Comparison of ENCODE assay signal across 20 cellular contexts in genomic region chr14:74567646-74568379, GRCh38. TPM values are rescaled to one million over a fixed set of nuclear protein-coding genes. Genes with fewer than 3 reads are reported as not detected.
DNase-seq lines count a peak whose midpoint lies in the region; ATAC-seq, FAIRE-seq and TF ChIP-seq lines count a peak whose summit lies in the region.
"Had no signal": no experiment of that assay in that cellular context is flagged by ENCODE, and none has a peak within 500 bp of the region (broad histone marks: within the 10 kb centered on the region; RNA-seq: fewer than 3 reads in every experiment).

No MANE protein-coding gene starts in this region.

- dilution Hi-C loops in keratinocyte (cut with MboI; ENCODE audit: extremely low pct_ligation_motif_present, low sequenced_read_pairs), result no loop called here

- no peak for FAIRE-seq in keratinocyte (lab: Jason Lieb, UNC)
- FAIRE-seq: kidney had no signal

- H3K9me1 ChIP-seq in keratinocyte (ENCODE audit: control insufficient read depth, extremely low read depth, insufficient read depth, low read length), result no peaks in the 10 kb centered on the region

- H3K27me3 ChIP-seq in left ventricle myocardium inferior (ENCODE audit: low read depth) (no peaks in the 10 kb centered on the region), keratinocyte (ENCODE audit: control insufficient read depth, extremely low read depth, insufficient read depth, low read length) (no peaks in the 10 kb centered on the region), skeletal muscle tissue (ENCODE audit: control insufficient read depth in 3 of 3, insufficient read depth in 3 of 3, low read length in 3 of 3) (no peaks in the 10 kb centered on the region)

- no peak overlapping the region for H2AFZ ChIP-seq in keratinocyte (ENCODE audit: control insufficient read depth, low read length)

- peak overlapping the region; percentile 82 for H3K4me2 ChIP-seq in keratinocyte (ENCODE audit: control insufficient read depth, extremely low read depth, insufficient read depth, low read depth, low read length)

- peak overlapping the region; percentile 30 for H3K27ac ChIP-seq in left ventricle myocardium inferior (replicated peaks)
- peak overlapping the region; percentile 99 for H3K27ac ChIP-seq in keratinocyte (ENCODE audit: control insufficient read depth, insufficient read depth, low read length)
- H3K27ac ChIP-seq in skeletal muscle tissue (ENCODE audit: low read depth, low read length), result peak overlapping the region; percentile 9

- H4K20me1 ChIP-seq in keratinocyte (ENCODE audit: control insufficient read depth, extremely low read depth, insufficient read depth, low read length), result no peaks in the 10 kb centered on the region

- no peak for DNase-seq in left ventricle myocardium inferior
- DNase-seq in Right ventricle myocardium inferior (ENCODE audit: missing footprints), result no peak
- DNase-seq in keratinocyte (ENCODE audit: low read depth, low spot score), result no peak
- DNase-seq in cortex of kidney (lab: John Stamatoyannopoulos, UW), result no peak
- no peak for DNase-seq in activated CD4-positive, CD25-positive, alpha-beta regulatory T cell treated with anti-CD3 and anti-CD28 coated beads, Interleukin-2, amount 50 U/mL, for 72 hours
- DNase-seq in 8988T, result no peak
- DNase-seq: activated CD8-positive, alpha-beta memory T cell treated with anti-CD3 and anti-CD28 coated beads for 24 hours; CD4-positive, CD25-positive, alpha-beta regulatory T cell; DMS153; H9; hippocampal formation; kidney; midbrain; NCI-H146; NCI-H446 treated with DMSO at 0.1 percent for 48 hours; SHP77 treated with DMSO at 0.1 percent for 48 hours; T-helper 17 cell had no signal

- H3K9me3 ChIP-seq in left ventricle myocardium inferior (replicated peaks), result no peaks in the 10 kb centered on the region
- H3K9me3 ChIP-seq in keratinocyte (ENCODE audit: control insufficient read depth, low read depth, low read length), result no peaks in the 10 kb centered on the region
- H3K9me3 ChIP-seq in skeletal muscle tissue (ENCODE audit: control insufficient read depth in 3 of 3, low read length in 3 of 3), result no peaks in the 10 kb centered on the region

- H3K9ac ChIP-seq in keratinocyte (ENCODE audit: control insufficient read depth, extremely low read depth, insufficient read depth, low read length) (peak overlapping the region; percentile 88), skeletal muscle tissue (ENCODE audit: low read depth in 1 of 3, low read length in 3 of 3) (no peak overlapping the region)

- peaks cover 63% of the 10 kb centered on the region for H3K4me1 ChIP-seq in left ventricle myocardium inferior
- H3K4me1 ChIP-seq in keratinocyte (ENCODE audit: control insufficient read depth, extremely low read depth, insufficient read depth, low read length), result peaks cover 85% of the 10 kb centered on the region
- H3K4me1 ChIP-seq in skeletal muscle tissue (ENCODE audit: control insufficient read depth in 3 of 3, insufficient read depth in 3 of 3, low read length in 3 of 3), result peaks cover 22 to 27% (median 24%) of the 10 kb centered on the region in 3 donors

- H3K36me3 ChIP-seq in left ventricle myocardium inferior, result no peaks in the 10 kb centered on the region
- peaks cover 1 to 17% of the 10 kb centered on the region in 2 experiments for H3K36me3 ChIP-seq in keratinocyte (ENCODE audit: control insufficient read depth in 2 of 2, extremely low read depth in 1 of 2, insufficient read depth in 2 of 2, low read length in 2 of 2)
- H3K36me3 ChIP-seq in skeletal muscle tissue (ENCODE audit: control insufficient read depth in 3 of 3, insufficient read depth in 3 of 3, low read length in 3 of 3), result no peaks in the 10 kb centered on the region

- no peak overlapping the region for H3K4me3 ChIP-seq in left ventricle myocardium inferior
- peak overlapping the region; percentile 43 to 55 (median 47) for H3K4me3 ChIP-seq in keratinocyte (ENCODE audit: control insufficient read depth in 2 of 3, extremely low read depth in 1 of 3, insufficient read depth in 2 of 3, low read depth in 1 of 3, low read length in 3 of 3)
- H3K4me3 ChIP-seq in skeletal muscle tissue (ENCODE audit: low read length in 3 of 3), result no peak overlapping the region

- no peak for TF ChIP-seq CTCF in left ventricle myocardium inferior (IDR thresholded peaks at IDR 0.05; ENCODE audit: borderline replicate concordance)
- TF ChIP-seq CTCF in keratinocyte (optimal IDR thresholded peaks at IDR 0.05 in 1 of 3, IDR thresholded peaks at IDR 0.05 in 1 of 3, conservative IDR thresholded peaks at IDR 0.05 in 1 of 3; ENCODE audit: extremely low read depth in 1 of 3, insufficient read depth in 2 of 3, low read length in 3 of 3), result no peak

- intact Hi-C loops in left ventricle myocardium inferior (cut with micrococcal nuclease) (no loop called here), Right ventricle myocardium inferior (cut with DNase I) (no loop called here)

- ATAC-seq in Right ventricle myocardium inferior (no peak), HG03039 (IDR thresholded peaks at IDR 0.05; ENCODE audit: unreplicated experiment) (no peak)
- ATAC-seq: T-helper 17 cell, WTC11 had no signal

- peaks cover 27% of the 10 kb centered on the region for H3K79me2 ChIP-seq in keratinocyte (ENCODE audit: control insufficient read depth, insufficient read depth, low read length)

RNA-seq across cellular contexts. Expression of gene LTBP2, which starts 44.2 kb away (rescaled TPM):
- total RNA-seq in left ventricle myocardium inferior (26.5 TPM), Right ventricle myocardium inferior (7.6 TPM), skeletal muscle tissue (12.0 TPM)
- polyA plus RNA-seq in keratinocyte, result 23.9 to 40.7 TPM (median 26.6 TPM) in 3 replicates
- 12.1 TPM for polyA plus RNA-seq in keratinocyte (2011; ENCODE audit: low read depth)
- 19.5 and 28.2 TPM in 2 replicates for polyA plus RNA-seq in keratinocyte (2011; cell fraction: cytosol; rRNA removed)
- polyA plus RNA-seq in keratinocyte (2011; cell fraction: nucleus; rRNA removed), result 118 and 155 TPM in 2 replicates
- 11.7 and 64.1 TPM in 2 replicates for polyA plus RNA-seq in keratinocyte (2012; ENCODE audit: low replicate concordance)
- polyA minus RNA-seq in keratinocyte, result 66.1 to 143 TPM (median 68.5 TPM) in 3 replicates
- polyA minus RNA-seq in keratinocyte (2011; cell fraction: cytosol; rRNA and poly(A)+ RNA removed), result 89.6 TPM
- polyA minus RNA-seq in keratinocyte (2011; cell fraction: nucleus; rRNA and poly(A)+ RNA removed), result 195 and 210 TPM in 2 replicates

Comparison
In these comparisons a context has a peak if more than half of its experiments do, and no peak if none do; other contexts are left out.
1. H3K27ac ChIP-seq: peak in every context shown above with its lines; median percentile 99 in keratinocyte; 30 in left ventricle myocardium inferior; 9 in skeletal muscle tissue.
2. H3K4me3 ChIP-seq: peak in keratinocyte (3 of 3); none in left ventricle myocardium inferior (single experiment) and skeletal muscle tissue (0 of 3).